ENCODE assay signal across 1 cellular context in genomic region chr5:91443761-91444467, GRCh38.
TF ChIP-seq lines count a peak whose summit lies in the region.

No MANE protein-coding gene starts in this region.

TF ChIP-seq in WTC11, 78 proteins besides CTCF, POLR2A, EP300 and RAD21 (continued from another document):
- TF ChIP-seq ZNF512 (CRISPR knock-in tag; IDR thresholded peaks at IDR 0.05; ENCODE audit: borderline replicate concordance) = no peak
- no peak for TF ChIP-seq AFF4 (CRISPR knock-in tag; IDR thresholded peaks at IDR 0.05; ENCODE audit: borderline replicate concordance)
- TF ChIP-seq FOXJ3 (CRISPR knock-in tag; IDR thresholded peaks at IDR 0.05; ENCODE audit: borderline replicate concordance) = no peak
- TF ChIP-seq SP1 (CRISPR knock-in tag; conservative IDR thresholded peaks at IDR 0.05) = no peak
